Comparison of ENCODE assay signal across 19 cellular contexts in the genomic region with DNA sequence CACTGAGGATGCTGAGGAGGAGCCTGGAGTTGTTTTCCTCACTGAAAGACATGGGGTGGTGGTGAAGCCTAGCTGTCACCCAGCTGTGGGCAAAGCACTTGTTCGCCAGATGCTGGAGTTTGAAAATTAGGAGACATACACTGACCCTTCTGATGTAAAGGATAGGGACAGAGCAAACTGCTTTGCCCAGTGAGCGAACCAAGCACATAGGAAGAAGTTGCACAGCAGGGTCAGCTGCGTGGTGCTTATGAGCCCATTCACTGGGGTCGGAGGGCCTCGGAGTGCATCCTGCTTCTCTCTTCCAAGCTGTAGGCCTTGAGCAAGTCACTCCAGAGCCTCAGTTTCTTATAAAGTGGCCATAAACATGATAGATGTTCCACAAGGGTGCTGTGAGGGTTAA. TPM values are rescaled to one million over a fixed set of nuclear protein-coding genes. Genes with fewer than 3 reads are reported as not detected.
DNase-seq lines count a peak whose midpoint lies in the region; ATAC-seq, FAIRE-seq and TF ChIP-seq lines count a peak whose summit lies in the region.
"Had no signal": no experiment of that assay in that cellular context is flagged by ENCODE, and none has a peak within 500 bp of the region (broad histone marks: within the 10 kb centered on the region; RNA-seq: fewer than 3 reads in every experiment).

No MANE protein-coding gene starts in this region.

- no peak for FAIRE-seq in HepG2 (lab: Jason Lieb, UNC)
- FAIRE-seq: D721Med, G401.6, GM12892 had no signal

- TF ChIP-seq POLR2A in HepG2 (IDR thresholded peaks at IDR 0.05; ENCODE audit: insufficient read depth in 1 of 2, low read depth in 2 of 2, low read length in 2 of 2) = no peak
- no peak for TF ChIP-seq POLR2A in right lobe of liver (IDR thresholded peaks at IDR 0.05)

- peaks cover 5% of the 10 kb centered on the region for H3K36me3 Mint-ChIP-seq in T-helper 17 cell (ENCODE audit: low read depth)

- TF ChIP-seq CTCF in HepG2 (CRISPR knock-in tag; IDR thresholded peaks at IDR 0.05) = no peak
- no peak for TF ChIP-seq CTCF in right lobe of liver (IDR thresholded peaks at IDR 0.05)
- TF ChIP-seq CTCF in neutrophil (IDR thresholded peaks at IDR 0.05) = no peak

- ATAC-seq in HepG2 = no peak
- no peak for ATAC-seq in right lobe of liver
- no peak for ATAC-seq in T-helper 17 cell
- ATAC-seq in GM18498 (IDR thresholded peaks at IDR 0.05; ENCODE audit: unreplicated experiment) = no peak
- ATAC-seq: HCT116 had no signal

- POLR2A ChIA-PET in HepG2 (lab: Yijun Ruan, JAX) = no interaction called here

- H4K20me1 ChIP-seq in HepG2 (ENCODE audit: insufficient read depth, low read length) = no peaks in the 10 kb centered on the region

- no peak overlapping the region for H3K4me3 Mint-ChIP-seq in T-helper 17 cell
- H3K4me3 Mint-ChIP-seq: B cell; CD4-positive, CD25-positive, alpha-beta regulatory T cell; CD8-positive, alpha-beta memory T cell had no signal

- no peak for TF ChIP-seq RAD21 in HepG2 (CRISPR knock-in tag; IDR thresholded peaks at IDR 0.05)

- no peaks in the 10 kb centered on the region for H3K27me3 ChIP-seq in HepG2 (ENCODE audit: control insufficient read depth in 1 of 2, insufficient read depth in 2 of 2, low read length in 2 of 2)
- H3K27me3 ChIP-seq in right lobe of liver = no peaks in the 10 kb centered on the region
- no peaks in the 10 kb centered on the region for H3K27me3 ChIP-seq in neutrophil

- H3K4me1 ChIP-seq in HepG2 (ENCODE audit: insufficient read depth, low read length) (no peaks in the 10 kb centered on the region), right lobe of liver (no peaks in the 10 kb centered on the region), neutrophil (ENCODE audit: control insufficient read depth in 1 of 2, insufficient read depth in 1 of 2, low read depth in 1 of 2, low read length in 1 of 2) (peaks cover 31 to 47% of the 10 kb centered on the region in 2 experiments)

- H3K9ac ChIP-seq in HepG2 (ENCODE audit: insufficient read depth, low read depth, low read length) = no peak overlapping the region

- H2AFZ ChIP-seq in HepG2 (ENCODE audit: low read length) = no peak overlapping the region

- H3K27ac ChIP-seq in HepG2 (ENCODE audit: extremely low read length, insufficient read depth, low read length) = no peak overlapping the region
- H3K27ac ChIP-seq in right lobe of liver = no peak overlapping the region
- H3K27ac ChIP-seq in neutrophil = peak overlapping the region; percentile 69

- in situ Hi-C loops in HepG2 (cut with HindIII; ENCODE audit: extremely low pct_ligation_motif_present, low pct_unique_long_range_greater_than_20kb) = no loop called here

- H3K79me2 ChIP-seq in HepG2 (ENCODE audit: insufficient read depth, low read length) = no peaks in the 10 kb centered on the region

- CTCF ChIA-PET in HepG2 (lab: Yijun Ruan, JAX; ENCODE audit: low intra/inter-chr PET ratio, low total read pairs) = no interaction called here

- no TSS peak for BruUV-seq in HepG2 (replicated peaks; lab: Mats Ljungman, UMichigan)

- H3K36me3 ChIP-seq in HepG2 (replicated peaks in 1 of 2; ENCODE audit: control insufficient read depth in 1 of 2, insufficient read depth in 2 of 2, low read length in 2 of 2) = peaks cover 79 to 97% of the 10 kb centered on the region in 2 experiments
- H3K36me3 ChIP-seq in right lobe of liver = peaks cover 0 to 2% (median 0%) of the 10 kb centered on the region in 4 donors
- H3K36me3 ChIP-seq in neutrophil = peaks cover 100% of the 10 kb centered on the region

- no peak overlapping the region for H3K4me2 ChIP-seq in HepG2 (ENCODE audit: low read depth, low read length)

- peak overlapping the region; percentile 83 for H3K27ac Mint-ChIP-seq in T-helper 17 cell
- H3K27ac Mint-ChIP-seq: B cell had no signal

- H3K4me3 ChIP-seq in HepG2 (replicated peaks in 1 of 3; ENCODE audit: insufficient read depth in 1 of 3, low read depth in 2 of 3, low read length in 3 of 3) (no peak overlapping the region), right lobe of liver (no peak overlapping the region), neutrophil (ENCODE audit: low read depth in 1 of 2, low read length in 1 of 2) (no peak overlapping the region)

- intact Hi-C loops in HepG2 (cut with micrococcal nuclease; ENCODE audit: unreplicated experiment) (no loop called here), right lobe of liver (cut with DNase I) (no loop called here)

- no peak for TF ChIP-seq EP300 in HepG2 (IDR thresholded peaks at IDR 0.05; ENCODE audit: low read depth in 2 of 2, low read length in 2 of 2)
- no peak for TF ChIP-seq EP300 in HepG2 (CRISPR knock-in tag; IDR thresholded peaks at IDR 0.05; ENCODE audit: borderline replicate concordance)

- H3K27me3 Mint-ChIP-seq in T-helper 17 cell = no peaks in the 10 kb centered on the region
- H3K27me3 Mint-ChIP-seq: B cell; CD4-positive, CD25-positive, alpha-beta regulatory T cell; CD8-positive, alpha-beta memory T cell had no signal

- H3K9me3 ChIP-seq in HepG2 (ENCODE audit: low read length) (no peaks in the 10 kb centered on the region), right lobe of liver (no peaks in the 10 kb centered on the region), T-helper 17 cell (ENCODE audit: control insufficient read depth, low read length, poor library complexity, severe bottlenecking) (no peaks in the 10 kb centered on the region), neutrophil (no peaks in the 10 kb centered on the region)

- no peak for DNase-seq in HepG2 (ENCODE audit: low spot score)
- DNase-seq in right lobe of liver = no peak
- no peak for DNase-seq in T-helper 17 cell
- DNase-seq in dedifferentiated amniotic fluid mesenchymal stem cell (ENCODE audit: extremely low spot score) = no peak
- no peak for DNase-seq in activated CD8-positive, alpha-beta memory T cell treated with anti-CD3 and anti-CD28 coated beads, Interleukin-2, amount 50 U/mL, for 48 hours
- DNase-seq: 8988T; C1 segment of cervical spinal cord; CD4-positive, CD25-positive, alpha-beta regulatory T cell; COR-L47; GOT3; H7 had no signal

- WGBS in HepG2 (ENCODE audit: low lambda C conversion rate) = 94% methylated on average over 5 of the region's 5 CpGs
- 70% methylated on average over 2 of the region's 5 CpGs for WGBS in right lobe of liver (ENCODE audit: insufficient coverage, low coverage, low lambda C conversion rate, missing lambda C conversion rate)

- peaks cover 7% of the 10 kb centered on the region for H3K4me1 Mint-ChIP-seq in T-helper 17 cell
- H3K4me1 Mint-ChIP-seq: B cell; CD4-positive, CD25-positive, alpha-beta regulatory T cell had no signal

TF ChIP-seq in HepG2, 621 proteins besides CTCF, POLR2A, EP300 and RAD21 (continues in another document):
- TF ChIP-seq, protein P1, sequence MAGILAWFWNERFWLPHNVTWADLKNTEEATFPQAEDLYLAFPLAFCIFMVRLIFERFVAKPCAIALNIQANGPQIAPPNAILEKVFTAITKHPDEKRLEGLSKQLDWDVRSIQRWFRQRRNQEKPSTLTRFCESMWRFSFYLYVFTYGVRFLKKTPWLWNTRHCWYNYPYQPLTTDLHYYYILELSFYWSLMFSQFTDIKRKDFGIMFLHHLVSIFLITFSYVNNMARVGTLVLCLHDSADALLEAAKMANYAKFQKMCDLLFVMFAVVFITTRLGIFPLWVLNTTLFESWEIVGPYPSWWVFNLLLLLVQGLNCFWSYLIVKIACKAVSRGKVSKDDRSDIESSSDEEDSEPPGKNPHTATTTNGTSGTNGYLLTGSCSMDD (CRISPR knock-in tag; IDR thresholded peaks at IDR 0.05) = no peak
- no peak for TF ChIP-seq ZBTB7B (CRISPR knock-in tag; IDR thresholded peaks at IDR 0.05)
- no peak for TF ChIP-seq ZNF709 (CRISPR knock-in tag; IDR thresholded peaks at IDR 0.05)
- no peak for TF ChIP-seq ZNF652 (CRISPR knock-in tag; IDR thresholded peaks at IDR 0.05; ENCODE audit: borderline replicate concordance, low read depth)

RNA-seq across cellular contexts. Expression of a gene that starts 50.9 kb away (rescaled TPM):
- total RNA-seq in HepG2 (2016; rRNA removed; fragmentation: Illumina TruSeq; extraction: Trizol) = 13.2 and 24.4 TPM in 2 replicates
- total RNA-seq in HepG2 (2016; cell fraction: cytosol; rRNA removed; fragmentation: Illumina TruSeq; extraction: Trizol; ENCODE audit: low read depth) = 1.4 and 1.6 TPM in 2 replicates
- total RNA-seq in HepG2 (2016; cell fraction: insoluble cytoplasmic fraction; rRNA removed; fragmentation: Illumina TruSeq; extraction: Trizol) = 13.6 and 21.9 TPM in 2 replicates
- total RNA-seq in HepG2 (2016; cell fraction: membrane; rRNA removed; fragmentation: Illumina TruSeq; extraction: Trizol) = 8.5 and 9.3 TPM in 2 replicates
- total RNA-seq in HepG2 (2016; cell fraction: nucleus; rRNA removed; fragmentation: Illumina TruSeq; extraction: Trizol) = 20.3 and 20.8 TPM in 2 replicates
- polyA plus RNA-seq in HepG2 (2011; rRNA removed) = 97.0 and 101 TPM in 2 replicates
- 69.4 and 70.4 TPM in 2 replicates for polyA plus RNA-seq in HepG2 (2011; cell fraction: cytosol; rRNA removed)
- 105 and 144 TPM in 2 replicates for polyA plus RNA-seq in HepG2 (2011; cell fraction: nucleus; rRNA removed)
- 78.0 and 124 TPM in 2 replicates for polyA plus RNA-seq in HepG2 (2012)
- 0.93 and 0.99 TPM in 2 replicates for polyA plus RNA-seq in HepG2 (2016; cell fraction: cytosol; fragmentation: Illumina TruSeq; extraction: Trizol; ENCODE audit: low read depth)
- 23.2 and 27.3 TPM in 2 replicates for polyA plus RNA-seq in HepG2 (2016; cell fraction: insoluble cytoplasmic fraction; fragmentation: Illumina TruSeq; extraction: Trizol; ENCODE audit: low read depth)
- 2.8 and 3.5 TPM in 2 replicates for polyA plus RNA-seq in HepG2 (2016; cell fraction: membrane; fragmentation: Illumina TruSeq; extraction: Trizol; ENCODE audit: low read depth)
- polyA plus RNA-seq in HepG2 (2016; cell fraction: nucleus; fragmentation: Illumina TruSeq; extraction: Trizol; ENCODE audit: insufficient read depth, low read depth) = 30.1 and 30.3 TPM in 2 replicates
- 69.1 and 358 TPM in 2 replicates for polyA minus RNA-seq in HepG2 (2011; rRNA and poly(A)+ RNA removed; ENCODE audit: low replicate concordance)
- polyA minus RNA-seq in HepG2 (2011; cell fraction: cytosol; rRNA and poly(A)+ RNA removed) = 176 and 190 TPM in 2 replicates
- 176 and 200 TPM in 2 replicates for polyA minus RNA-seq in HepG2 (2011; cell fraction: nucleus; rRNA and poly(A)+ RNA removed)
- 10 to 100 TPM in 1 of 6 experiments, 1 to 10 TPM in 1, under 1 TPM in 4; 0.48 to 23.0 (median 0.87) TPM for total RNA-seq in right lobe of liver
- 10 to 100 TPM; 11.3 to 13.3 TPM for total RNA-seq in T-helper 17 cell
